Comparison of ENCODE assay signal across 2 cellular contexts in genomic region chr2:62884086-62884485, GRCh38.
TF ChIP-seq lines count a peak whose summit lies in the region.

No MANE protein-coding gene starts in this region.

TF ChIP-seq in HCT116, 20 proteins besides CTCF, POLR2A, EP300 and RAD21 (continued from another document):
- TF ChIP-seq ATF3 (IDR thresholded peaks at IDR 0.05) = no peak
- TF ChIP-seq EZH2 (IDR thresholded peaks at IDR 0.05) = no peak
- no peak for TF ChIP-seq ZBTB33 (IDR thresholded peaks at IDR 0.05; ENCODE audit: extremely low read depth, insufficient replicate concordance, low read length)
- TF ChIP-seq TCF7L2 (IDR thresholded peaks at IDR 0.05; ENCODE audit: borderline replicate concordance, extremely low read depth, insufficient read depth, insufficient read length) = no peak
- no peak for TF ChIP-seq JUND (IDR thresholded peaks at IDR 0.05)
- TF ChIP-seq YY1 (IDR thresholded peaks at IDR 0.05; ENCODE audit: extremely low read depth, insufficient replicate concordance, low read depth, low read length) = no peak
- no peak for TF ChIP-seq MAX (IDR thresholded peaks at IDR 0.05)
- no peak for TF ChIP-seq REST (IDR thresholded peaks at IDR 0.05; ENCODE audit: low read depth)
- TF ChIP-seq EGR1 (IDR thresholded peaks at IDR 0.05; ENCODE audit: low read depth) = no peak
- TF ChIP-seq EZH2phosphoT487 (IDR thresholded peaks at IDR 0.05; ENCODE audit: borderline replicate concordance) = no peak
- no peak for TF ChIP-seq SIN3A (IDR thresholded peaks at IDR 0.05; ENCODE audit: low read depth)

TF ChIP-seq in IMR-90, 13 proteins besides CTCF, POLR2A, EP300 and RAD21 (continued from another document):
- no peak for TF ChIP-seq MXI1 (IDR thresholded peaks at IDR 0.05; ENCODE audit: borderline replicate concordance, low read depth, low read length)
- no peak for TF ChIP-seq USF2 (IDR thresholded peaks at IDR 0.05; ENCODE audit: low read depth, low read length)
- no peak for TF ChIP-seq CEBPB (IDR thresholded peaks at IDR 0.05; ENCODE audit: low read depth, low read length)
- TF ChIP-seq MAFK (IDR thresholded peaks at IDR 0.05; ENCODE audit: low read depth, low read length) = no peak
- no peak for TF ChIP-seq FOS (IDR thresholded peaks at IDR 0.05; ENCODE audit: low read depth, low read length)
- no peak for TF ChIP-seq RFX5 (IDR thresholded peaks at IDR 0.05; ENCODE audit: low read depth, low read length)
- no peak for TF ChIP-seq RCOR1 (IDR thresholded peaks at IDR 0.05; ENCODE audit: insufficient replicate concordance, low read length)
- TF ChIP-seq BHLHE40 (IDR thresholded peaks at IDR 0.05; ENCODE audit: low read depth, low read length) = no peak
- no peak for TF ChIP-seq SMC3 (IDR thresholded peaks at IDR 0.05; ENCODE audit: low read depth, low read length)
- no peak for TF ChIP-seq NFE2L2 (IDR thresholded peaks at IDR 0.05; ENCODE audit: low read depth, low read length)
- TF ChIP-seq MAZ (IDR thresholded peaks at IDR 0.05; ENCODE audit: borderline replicate concordance, low read depth, low read length) = no peak
